22 cellular contexts compared by ENCODE assay signal in the genomic region with DNA sequence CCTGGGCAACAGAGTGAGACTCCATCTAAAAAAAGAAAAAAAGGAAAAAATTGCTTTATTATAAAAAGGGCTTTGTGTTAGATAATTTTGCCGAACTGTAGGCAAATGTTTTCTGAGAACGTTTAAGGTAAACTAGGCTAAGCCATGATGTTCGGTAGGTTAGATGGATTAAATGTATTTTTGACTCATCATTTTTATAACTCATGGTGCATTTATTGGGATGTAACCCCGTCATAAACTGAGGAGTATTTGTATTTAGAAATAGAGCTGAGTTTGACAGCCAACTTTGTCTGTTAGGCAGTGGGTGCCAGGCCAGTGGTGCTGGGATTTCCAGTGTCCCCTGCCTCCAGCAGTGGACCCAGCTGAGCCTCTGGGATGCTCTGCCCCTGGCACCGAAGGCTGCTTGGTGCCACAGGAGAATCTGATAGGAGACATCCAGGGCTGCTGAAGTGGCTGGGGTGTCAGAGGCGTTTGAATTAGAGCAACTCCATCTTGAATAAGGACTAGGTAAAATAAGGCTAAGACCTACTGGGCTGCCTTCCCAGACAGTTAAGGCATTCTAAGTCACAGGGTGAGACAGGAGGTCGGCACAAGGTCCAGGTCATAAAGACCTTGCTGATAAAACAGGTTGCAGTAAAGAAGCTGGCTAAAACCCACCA.
DNase-seq lines count a peak whose midpoint lies in the region; ATAC-seq and TF ChIP-seq lines count a peak whose summit lies in the region.
"Had no signal": no experiment of that assay in that cellular context is flagged by ENCODE, and none has a peak within 500 bp of the region (broad histone marks: within the 10 kb centered on the region; RNA-seq: fewer than 3 reads in every experiment).

No MANE protein-coding gene starts in this region.

- no peaks in the 10 kb centered on the region for H3K9me3 Mint-ChIP-seq in HFFc6
- H3K9me3 Mint-ChIP-seq: activated T-helper 1 cell treated with anti-CD3 and anti-CD28 coated beads, Interleukin-12 subunit alpha, Interleukin-12 subunit beta, Interleukin-2, Interleukin-4 antibody, amounts not matched to agents 30 ng/mL and 10 ng/mL and 1 ng/mL, durations not matched to agents 14 hours and 24 hours and 36 hours; stimulated activated naive CD8-positive, alpha-beta T cell treated with anti-CD3 and anti-CD28 coated beads, Interleukin-15, Interleukin-2, amounts not matched to agents 100 ng/mL and 50 ng/mL, for 24 hours had no signal

- H3K9ac ChIP-seq in neural cell (ENCODE audit: low read length): no peak overlapping the region

- no peaks in the 10 kb centered on the region for H3K36me3 Mint-ChIP-seq in HFFc6 (ENCODE audit: low read depth)
- H3K36me3 Mint-ChIP-seq: CD4-positive, CD25-positive, alpha-beta regulatory T cell; WTC11 had no signal

- intact Hi-C loops in adrenal gland (cut with DNase I): no loop called here
- intact Hi-C loops in upper lobe of right lung (cut with DNase I): no loop called here

- H2AFZ ChIP-seq in neural cell (ENCODE audit: low read depth, low read length): no peak overlapping the region

- TF ChIP-seq RAD21 in neural cell (conservative IDR thresholded peaks at IDR 0.05): no peak

- H3K27me3 ChIP-seq in adrenal gland: no peaks in the 10 kb centered on the region
- H3K27me3 ChIP-seq in neural cell (ENCODE audit: insufficient read depth, low read depth, low read length): no peaks in the 10 kb centered on the region
- H3K27me3 ChIP-seq in upper lobe of right lung: no peaks in the 10 kb centered on the region
- H3K27me3 ChIP-seq: colonic mucosa, thyroid gland had no signal

- H3K27ac ChIP-seq in adrenal gland (peak overlapping the region in 3 of 5 donors; percentile 0 to 83 (median 63)), neural cell (ENCODE audit: low read length) (peak overlapping the region; percentile 20), upper lobe of right lung (peak overlapping the region; percentile 59)
- H3K27ac ChIP-seq: colonic mucosa had no signal

- 81 to 87% (median 83%) methylated on average over 7 of the region's 7 CpGs for WGBS in adrenal gland, 4 donors

- H3K4me1 ChIP-seq in adrenal gland (replicated peaks in 1 of 2) (peaks cover 11 to 23% of the 10 kb centered on the region in 2 donors), upper lobe of right lung (peaks cover 35% of the 10 kb centered on the region)
- H3K4me1 ChIP-seq: colonic mucosa had no signal

- no peak overlapping the region for H3K4me2 ChIP-seq in neural cell (ENCODE audit: low read length)

- H3K36me3 ChIP-seq in adrenal gland (replicated peaks in 1 of 2) (no peaks in the 10 kb centered on the region), neural cell (ENCODE audit: insufficient read depth, low read length) (no peaks in the 10 kb centered on the region), upper lobe of right lung (no peaks in the 10 kb centered on the region)
- H3K36me3 ChIP-seq: colonic mucosa, thyroid gland had no signal

- TF ChIP-seq CTCF in HFFc6 (IDR thresholded peaks at IDR 0.05) (no peak), adrenal gland (IDR thresholded peaks at IDR 0.05) (no peak), neural cell (IDR thresholded peaks at IDR 0.05; ENCODE audit: poor library complexity, severe bottlenecking) (no peak), upper lobe of right lung (IDR thresholded peaks at IDR 0.05) (no peak)

- no peaks in the 10 kb centered on the region for H3K9me2 ChIP-seq in neural cell (ENCODE audit: insufficient read depth, low read length)

- H3K4me3 ChIP-seq in adrenal gland (no peak overlapping the region), neural cell (ENCODE audit: low read length) (no peak overlapping the region), upper lobe of right lung (no peak overlapping the region)
- H3K4me3 ChIP-seq: colonic mucosa, skin epidermis, thyroid gland had no signal

- H3K9me3 ChIP-seq in adrenal gland (replicated peaks in 1 of 3) (no peaks in the 10 kb centered on the region), neural cell (ENCODE audit: low read length) (no peaks in the 10 kb centered on the region), upper lobe of right lung (no peaks in the 10 kb centered on the region)
- H3K9me3 ChIP-seq: colonic mucosa, thyroid gland had no signal

- peak overlapping the region; percentile 84 for H3K27ac Mint-ChIP-seq in HFFc6
- H3K27ac Mint-ChIP-seq: activated T-helper 1 cell treated with anti-CD3 and anti-CD28 coated beads, Interleukin-12 subunit alpha, Interleukin-12 subunit beta, Interleukin-2, Interleukin-4 antibody, amounts not matched to agents 30 ng/mL and 10 ng/mL and 1 ng/mL, durations not matched to agents 14 hours and 24 hours and 36 hours; stimulated activated naive CD8-positive, alpha-beta T cell treated with anti-CD3 and anti-CD28 coated beads, Interleukin-15, Interleukin-2, amounts not matched to agents 100 ng/mL and 50 ng/mL, for 24 hours; WTC11 had no signal

- H3K4me3 Mint-ChIP-seq in HFFc6: no peak overlapping the region
- H3K4me3 Mint-ChIP-seq: activated T-helper 1 cell treated with anti-CD3 and anti-CD28 coated beads, Interleukin-12 subunit alpha, Interleukin-12 subunit beta, Interleukin-2, Interleukin-4 antibody, amounts not matched to agents 30 ng/mL and 10 ng/mL and 1 ng/mL, durations not matched to agents 14 hours and 24 hours and 36 hours; CD4-positive, CD25-positive, alpha-beta regulatory T cell; stimulated activated naive CD8-positive, alpha-beta T cell treated with anti-CD3 and anti-CD28 coated beads, Interleukin-15, Interleukin-2, amounts not matched to agents 100 ng/mL and 50 ng/mL, for 24 hours; WTC11 had no signal

- no peaks in the 10 kb centered on the region; the same call in none of the 2 replicates for H3K27me3 Mint-ChIP-seq in HFFc6 (ENCODE audit: insufficient read depth)

- no peaks in the 10 kb centered on the region for H4K20me1 ChIP-seq in neural cell (ENCODE audit: insufficient read depth)

- no peak for DNase-seq in HFFc6
- no peak for DNase-seq in adrenal gland
- DNase-seq in upper lobe of right lung: no peak
- DNase-seq in putamen (ENCODE audit: low spot score): no peak
- no peak for DNase-seq in hippocampal formation (lab: John Stamatoyannopoulos, UW)
- DNase-seq: activated CD4-positive, alpha-beta T cell treated with anti-CD3 and anti-CD28 coated beads, Interleukin-2, amount 50 U/mL, for 1 hour; activated naive CD4-positive, alpha-beta T cell treated with anti-CD3 and anti-CD28 coated beads, Interleukin-2, amount 50 U/mL, for 16 hours; CD4-positive, CD25-positive, alpha-beta regulatory T cell; effector CD8-positive, alpha-beta T cell; MM.1S; NCI-H1417 treated with DMSO at 0.1 percent for 48 hours; NCI-H2081 treated with DMSO at 0.1 percent for 48 hours; NCI-H345; NCI-H748 treated with DMSO at 0.1 percent for 48 hours had no signal

- no peak for ATAC-seq in upper lobe of right lung
- ATAC-seq in GM19452 (IDR thresholded peaks at IDR 0.05; ENCODE audit: unreplicated experiment): no peak
- ATAC-seq: WTC11 had no signal

- peaks cover 64% of the 10 kb centered on the region for H3K4me1 Mint-ChIP-seq in HFFc6 (ENCODE audit: low read depth)
- H3K4me1 Mint-ChIP-seq: CD4-positive, CD25-positive, alpha-beta regulatory T cell had no signal

- H3K79me2 ChIP-seq in neural cell (replicated peaks; ENCODE audit: insufficient read depth, low read length): no peaks in the 10 kb centered on the region

- no peak for TF ChIP-seq POLR2A in adrenal gland (IDR thresholded peaks at IDR 0.05)

- no peaks in the 10 kb centered on the region for H3F3A ChIP-seq in neural cell (ENCODE audit: insufficient read depth, low read length, poor library complexity, severe bottlenecking)

- no peak for TF ChIP-seq EP300 in neural cell (conservative IDR thresholded peaks at IDR 0.05; ENCODE audit: poor library complexity, severe bottlenecking)

TF ChIP-seq in neural cell, 6 proteins besides CTCF, POLR2A, EP300 and RAD21:
- TF ChIP-seq EZH2 (IDR thresholded peaks at IDR 0.05; ENCODE audit: borderline replicate concordance, insufficient read depth, low read length, poor library complexity, severe bottlenecking) (no peak), MXI1 (conservative IDR thresholded peaks at IDR 0.05; ENCODE audit: poor library complexity, severe bottlenecking) (no peak), REST (IDR thresholded peaks at IDR 0.05; ENCODE audit: borderline replicate concordance) (no peak), SMC3 (conservative IDR thresholded peaks at IDR 0.05; ENCODE audit: poor library complexity) (no peak), TAF1 (IDR thresholded peaks at IDR 0.05; ENCODE audit: low read depth) (no peak), POLR2AphosphoS5 (IDR thresholded peaks at IDR 0.05) (no peak)
